8 cellular contexts compared by ENCODE assay signal in the genomic region with DNA sequence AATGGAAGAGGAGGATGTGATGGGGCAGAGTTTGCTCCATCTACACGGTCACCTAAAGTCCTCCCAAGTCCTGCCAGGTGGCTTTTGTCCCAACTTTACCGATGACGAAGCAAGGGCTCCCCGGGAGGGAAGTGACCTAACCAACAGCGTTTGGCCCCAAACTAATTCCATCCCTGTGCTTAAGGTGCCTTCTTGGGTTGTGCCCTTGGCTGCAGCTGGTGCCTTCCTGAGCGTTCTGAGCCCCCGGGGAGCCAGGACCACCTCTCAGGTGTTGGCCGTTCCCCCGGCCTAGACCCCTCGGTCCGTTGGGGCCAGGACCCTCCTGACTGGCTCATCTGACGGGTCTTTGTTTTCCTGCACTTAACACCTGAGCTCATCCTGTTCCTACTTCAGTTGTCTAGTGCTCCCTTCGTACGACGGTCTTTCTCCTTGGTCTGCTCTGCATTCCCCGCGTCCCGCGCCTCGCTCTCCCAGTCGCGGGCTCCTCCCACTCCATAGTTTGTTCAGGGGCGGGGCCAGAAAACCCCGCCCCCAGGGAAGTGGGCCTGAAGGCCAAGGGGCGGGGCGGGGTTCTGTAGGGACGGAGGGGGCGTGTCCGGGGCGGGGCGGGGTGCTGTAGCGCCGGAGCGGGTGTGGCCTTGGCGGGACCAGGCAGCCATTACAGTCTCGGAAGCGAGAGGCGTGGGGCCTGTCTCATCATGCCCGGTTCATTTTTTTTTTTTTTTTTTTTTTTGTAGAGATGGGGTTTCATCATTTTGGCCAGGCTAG. TPM values are rescaled to one million over a fixed set of nuclear protein-coding genes. Genes with fewer than 3 reads are reported as not detected.
DNase-seq lines count a peak whose midpoint lies in the region; ATAC-seq and TF ChIP-seq lines count a peak whose summit lies in the region.

No MANE protein-coding gene starts in this region.

- H3K27ac ChIP-seq in Karpas-422 (ENCODE audit: low read length) = no peak overlapping the region
- peak overlapping the region in 1 of 4 donors; percentile 23 for H3K27ac ChIP-seq in gastroesophageal sphincter
- H3K27ac ChIP-seq in ovary = no peak overlapping the region
- no peak overlapping the region for H3K27ac ChIP-seq in thoracic aorta

- no peaks in the 10 kb centered on the region for H3K27me3 ChIP-seq in Karpas-422 (ENCODE audit: low read length)
- H3K27me3 ChIP-seq in gastroesophageal sphincter = peaks cover 74% of the 10 kb centered on the region
- H3K27me3 ChIP-seq in ovary = no peaks in the 10 kb centered on the region
- H3K27me3 ChIP-seq in thoracic aorta (replicated peaks; ENCODE audit: insufficient read depth) = peaks cover 5% of the 10 kb centered on the region

- H3K4me3 ChIP-seq in Karpas-422 (ENCODE audit: low read length) (no peak overlapping the region), gastroesophageal sphincter (peak overlapping the region in 1 of 2 donors; percentile 28), ovary (no peak overlapping the region), thoracic aorta (peak overlapping the region; percentile 62)

- ATAC-seq in GM19372 (IDR thresholded peaks at IDR 0.05; ENCODE audit: low read depth, unreplicated experiment) (peak; percentile 72), gastroesophageal sphincter (peak; percentile 87), thoracic aorta (ENCODE audit: insufficient number of reproducible peaks, low FRiP score, low read depth) (no peak)

- no peaks in the 10 kb centered on the region for H3K9me2 ChIP-seq in Karpas-422 (replicated peaks; ENCODE audit: insufficient read depth, low read length)

- no peak for TF ChIP-seq EP300 in gastroesophageal sphincter (IDR thresholded peaks at IDR 0.05)
- TF ChIP-seq EP300 in ovary (IDR thresholded peaks at IDR 0.05) = no peak

- H3K4me1 ChIP-seq in Karpas-422 (ENCODE audit: low read length) = peaks cover 9% of the 10 kb centered on the region
- H3K4me1 ChIP-seq in gastroesophageal sphincter = peaks cover 0 to 21% (median 4%) of the 10 kb centered on the region in 3 donors
- H3K4me1 ChIP-seq in ovary (ENCODE audit: insufficient read depth) = peaks cover 2% of the 10 kb centered on the region
- H3K4me1 ChIP-seq in thoracic aorta (ENCODE audit: control insufficient read depth in 1 of 2, low read depth in 2 of 2) = peaks cover 4 to 6% of the 10 kb centered on the region in 2 donors

- no peaks in the 10 kb centered on the region for H4K20me1 ChIP-seq in Karpas-422 (ENCODE audit: insufficient read depth, low read depth, low read length)

- no peak overlapping the region for H2AFZ ChIP-seq in Karpas-422 (ENCODE audit: low read length)

- no peak overlapping the region for H3K9ac ChIP-seq in Karpas-422 (ENCODE audit: low read length)

- TF ChIP-seq POLR2A in gastroesophageal sphincter (IDR thresholded peaks at IDR 0.05) (no peak), ovary (IDR thresholded peaks at IDR 0.05) (no peak)

- DNase-seq in AG08396 (ENCODE audit: low spot score) (peak; percentile 97), Karpas-422 (peak; percentile 94), SHP77 treated with DMSO at 0.1 percent for 48 hours (lab: John Stamatoyannopoulos, UW) (peak; percentile 52), ovary (peak; percentile 48 to 80 (median 79)), thoracic aorta (ENCODE audit: low spot score) (peak; percentile 65)
- peak; percentile 64 to 87 (median 79) for DNase-seq in activated naive CD4-positive, alpha-beta T cell (lab: John Stamatoyannopoulos, UW)

- no peaks in the 10 kb centered on the region for H3K79me2 ChIP-seq in Karpas-422 (ENCODE audit: low read length)

- TF ChIP-seq CTCF in gastroesophageal sphincter (IDR thresholded peaks at IDR 0.05) (no peak), ovary (IDR thresholded peaks at IDR 0.05) (no peak), thoracic aorta (IDR thresholded peaks at IDR 0.05) (no peak)

- H3K36me3 ChIP-seq in Karpas-422 (ENCODE audit: insufficient read depth, low read length) (no peaks in the 10 kb centered on the region), gastroesophageal sphincter (no peaks in the 10 kb centered on the region), ovary (no peaks in the 10 kb centered on the region), thoracic aorta (no peaks in the 10 kb centered on the region)

- WGBS in gastroesophageal sphincter (ENCODE audit: low coverage in 1 of 2), 2 donors = 1 to 5% methylated on average over 13 to 15 of the region's 39 CpGs
- WGBS in ovary, 3 donors = 4 to 5% (median 4%) methylated on average over 39 of the region's 39 CpGs

- H3K9me3 ChIP-seq in Karpas-422 (ENCODE audit: low read length) (no peaks in the 10 kb centered on the region), gastroesophageal sphincter (no peaks in the 10 kb centered on the region), ovary (no peaks in the 10 kb centered on the region), thoracic aorta (no peaks in the 10 kb centered on the region)

- peak overlapping the region; percentile 18 for H3K4me2 ChIP-seq in Karpas-422 (ENCODE audit: low read depth, low read length, poor library complexity, severe bottlenecking)

- intact Hi-C loops in ovary (cut with DNase I) = no loop called here

RNA-seq across cellular contexts. Expression of a gene that starts 0.8 kb away (rescaled TPM):
- total RNA-seq in Karpas-422 (2014; rRNA removed; shearing (Covaris generic); ENCODE audit: low replicate concordance) = not detected in 2 replicates
- 1 to 10 TPM in 1 of 4 donors, not detected in 3; 1.7 TPM for total RNA-seq in gastroesophageal sphincter
- total RNA-seq in ovary = under 1 TPM in 2 of 7 donors, not detected in 5; 0.47 to 0.69 TPM
- polyA plus RNA-seq in ovary = under 1 TPM in 1 of 2 donors, not detected in 1; 0.06 TPM
- not detected for total RNA-seq in thoracic aorta

RNA-seq across cellular contexts. Expression of a gene that starts 12.5 kb away (rescaled TPM):
- not detected in 2 replicates for total RNA-seq in Karpas-422 (2014; rRNA removed; shearing (Covaris generic); ENCODE audit: low replicate concordance)
- 10 to 100 TPM; 11.6 to 25.8 (median 20.4) TPM for total RNA-seq in gastroesophageal sphincter
- 10 to 100 TPM; 10.7 to 16.3 (median 15.6) TPM for total RNA-seq in ovary
- polyA plus RNA-seq in ovary = 10 to 100 TPM in 1 of 2 donors, 1 to 10 TPM in 1; 3.0 to 22.1 TPM
- 10 to 100 TPM; 16.4 to 19.4 TPM for total RNA-seq in thoracic aorta

RNA-seq across cellular contexts. Expression of a gene that starts 34.5 kb away (rescaled TPM):
- not detected in 2 replicates for total RNA-seq in Karpas-422 (2014; rRNA removed; shearing (Covaris generic); ENCODE audit: low replicate concordance)
- total RNA-seq in gastroesophageal sphincter (10 to 100 TPM in 3 of 4 donors, 1 to 10 TPM in 1; 2.6 to 39.0 (median 21.6) TPM), ovary (10 to 100 TPM in 4 of 7 donors, 1 to 10 TPM in 3; 3.8 to 24.7 (median 10.6) TPM), thoracic aorta (10 to 100 TPM; 42.4 to 55.4 TPM)
- 10 to 100 TPM; 23.9 to 54.9 TPM for polyA plus RNA-seq in ovary

RNA-seq across cellular contexts. Expression of a gene that starts 34.9 kb away (rescaled TPM):
- 2.0 and 8.0 TPM in 2 replicates for total RNA-seq in Karpas-422 (2014; rRNA removed; shearing (Covaris generic); ENCODE audit: low replicate concordance)
- total RNA-seq in gastroesophageal sphincter (10 to 100 TPM in 2 of 4 donors, 1 to 10 TPM in 2; 3.6 to 22.3 (median 12.2) TPM), ovary (10 to 100 TPM in 5 of 7 donors, 1 to 10 TPM in 2; 4.7 to 18.9 (median 12.2) TPM), thoracic aorta (10 to 100 TPM in 1 of 2 donors, 1 to 10 TPM in 1; 5.9 to 16.2 TPM)
- 10 to 100 TPM in 1 of 2 donors, under 1 TPM in 1; 0.95 to 10.7 TPM for polyA plus RNA-seq in ovary

RNA-seq across cellular contexts. Expression of a gene that starts 53.6 kb away (rescaled TPM):
- 0.15 and 0.47 TPM in 2 replicates for total RNA-seq in Karpas-422 (2014; rRNA removed; shearing (Covaris generic); ENCODE audit: low replicate concordance)
- total RNA-seq in gastroesophageal sphincter = 1 to 10 TPM in 2 of 4 donors, not detected in 2; 1.6 to 2.6 TPM
- total RNA-seq in ovary = under 1 TPM in 6 of 7 donors, not detected in 1; 0.15 to 0.72 (median 0.61) TPM
- under 1 TPM; 0.17 to 0.59 TPM for polyA plus RNA-seq in ovary
- total RNA-seq in thoracic aorta = 1 to 10 TPM in 1 of 2 donors, not detected in 1; 4.2 TPM

Comparison
In these comparisons a context has a peak if more than half of its experiments do, and no peak if none do; other contexts are left out.
1. RNA of a gene that starts 12.5 kb away (total RNA-seq): 11.6 to 25.8 TPM in gastroesophageal sphincter, 16.4 to 19.4 TPM in thoracic aorta and 10.7 to 16.3 TPM in ovary; not detected in Karpas-422; every median in the first group is over 10 times any median in the second.
2. Peak in every context shown above with its lines, with median percentiles within 50 percentile points of each other: DNase-seq.